In the genomic region with DNA sequence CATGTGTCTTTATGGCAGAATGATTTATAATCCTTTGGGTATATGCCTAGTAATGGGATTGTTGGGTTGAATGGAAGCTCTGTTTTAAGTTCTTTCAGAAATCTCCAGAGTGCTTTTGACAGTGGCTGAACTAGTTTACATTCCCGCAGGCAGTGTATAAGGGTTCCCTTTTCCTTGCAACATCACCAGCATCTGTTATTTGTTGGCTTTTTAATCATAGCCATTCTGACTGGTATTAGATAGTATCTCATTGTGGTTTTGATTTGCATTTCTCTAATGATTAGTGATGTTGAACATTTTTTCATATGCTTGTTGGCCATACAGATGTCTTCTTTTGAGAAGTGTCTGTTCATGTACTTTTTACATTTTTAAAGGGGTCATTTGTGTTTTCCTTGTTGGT, we compare ENCODE assay signal across 16 cellular contexts.
DNase-seq lines count a peak whose midpoint lies in the region; ATAC-seq and TF ChIP-seq lines count a peak whose summit lies in the region.
"Had no signal": no experiment of that assay in that cellular context is flagged by ENCODE, and none has a peak within 500 bp of the region (broad histone marks: within the 10 kb centered on the region; RNA-seq: fewer than 3 reads in every experiment).

No MANE protein-coding gene starts in this region.

- TF ChIP-seq CTCF in GM10266 (IDR thresholded peaks at IDR 0.05; ENCODE audit: control insufficient read depth, insufficient read depth, low read depth, missing control alignments) (no peak), coronary artery (IDR thresholded peaks at IDR 0.05) (no peak)

- H3K4me3 ChIP-seq in coronary artery: no peak overlapping the region
- H3K4me3 ChIP-seq: BLaER1 treated with 17β-estradiol and CSF1 and Interleukin-3, amounts not matched to agents 10 nM and 100 nM; GM23248; HAP-1 had no signal

- no peak overlapping the region for H3K27ac ChIP-seq in coronary artery
- H3K27ac ChIP-seq: BLaER1 treated with 17β-estradiol and CSF1 and Interleukin-3, amounts not matched to agents 10 nM and 100 nM; GM23248 had no signal

- DNase-seq in EH (ENCODE audit: low read depth): peak; percentile 36
- DNase-seq in fibroblast of gingiva (ENCODE audit: low read depth): peak; percentile 4
- no peak for DNase-seq in middle frontal gyrus (ENCODE audit: extremely low spot score, low spot score)
- no peak for DNase-seq in GM10266 (ENCODE audit: extremely low spot score)
- no peak for DNase-seq in coronary artery (ENCODE audit: low spot score)
- DNase-seq in activated CD4-positive, alpha-beta T cell treated with anti-CD3 and anti-CD28 coated beads for 1 hour: no peak
- DNase-seq: ACHN; Calu3; CD8-positive, alpha-beta T cell; DMS79 treated with DMSO at 0.1 percent for 48 hours; EL; GM23248 had no signal

- ATAC-seq in SK-N-SH treated with all-trans-retinoic acid at 6 μM for 48 hours: peak; percentile 94
- ATAC-seq: CD8-positive, alpha-beta T cell; HepG2 had no signal

TF ChIP-seq in SK-N-SH treated with all-trans-retinoic acid at 6 μM for 48 hours, 23 proteins besides CTCF, POLR2A, EP300 and RAD21:
- TF ChIP-seq, protein P1, sequence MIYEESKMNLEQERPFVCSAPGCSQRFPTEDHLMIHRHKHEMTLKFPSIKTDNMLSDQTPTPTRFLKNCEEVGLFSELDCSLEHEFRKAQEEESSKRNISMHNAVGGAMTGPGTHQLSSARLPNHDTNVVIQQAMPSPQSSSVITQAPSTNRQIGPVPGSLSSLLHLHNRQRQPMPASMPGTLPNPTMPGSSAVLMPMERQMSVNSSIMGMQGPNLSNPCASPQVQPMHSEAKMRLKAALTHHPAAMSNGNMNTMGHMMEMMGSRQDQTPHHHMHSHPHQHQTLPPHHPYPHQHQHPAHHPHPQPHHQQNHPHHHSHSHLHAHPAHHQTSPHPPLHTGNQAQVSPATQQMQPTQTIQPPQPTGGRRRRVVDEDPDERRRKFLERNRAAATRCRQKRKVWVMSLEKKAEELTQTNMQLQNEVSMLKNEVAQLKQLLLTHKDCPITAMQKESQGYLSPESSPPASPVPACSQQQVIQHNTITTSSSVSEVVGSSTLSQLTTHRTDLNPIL (CRISPR knock-in tag; IDR thresholded peaks at IDR 0.05; ENCODE audit: low read depth): no peak
- no peak for TF ChIP-seq GLIS3 (CRISPR knock-in tag; IDR thresholded peaks at IDR 0.05)
TF ChIP-seq in SK-N-SH treated with all-trans-retinoic acid at 6 μM for 48 hours: peak in this region for 0.

Comparison
In these comparisons a context has a peak if more than half of its experiments do, and no peak if none do; other contexts are left out.
1. DNase-seq: peak in EH (single experiment) and fibroblast of gingiva (single experiment); none in middle frontal gyrus (single experiment), GM10266 (single experiment), coronary artery (single experiment) and activated CD4-positive, alpha-beta T cell treated with anti-CD3 and anti-CD28 coated beads for 1 hour (single experiment).